In genomic region chr16:51987519-51987918, GRCh38 we compare ENCODE assay signal across 11 cellular contexts.
"Had no signal": no experiment of that assay in that cellular context is flagged by ENCODE, and none has a peak within 500 bp of the region (broad histone marks: within the 10 kb centered on the region; RNA-seq: fewer than 3 reads in every experiment).

No MANE protein-coding gene starts in this region.

- DNase-seq: GM23248, GOT3, H7, H9, HCEC 1CT, HFFc6 had no signal

- H3K9me3 ChIP-seq: HAP-1 had no signal

- ATAC-seq: GM23338, HCT116 had no signal

- H3K27ac ChIP-seq: GM23248 had no signal

- H3K4me2 ChIP-seq: GM23338 had no signal

- H3K4me3 ChIP-seq: GM23248, GM23338, HAP-1 had no signal

- H3K9ac ChIP-seq: GM23248 had no signal

- H2AFZ ChIP-seq: GM23248, GM23338 had no signal

- H3K4me1 ChIP-seq: HAP-1 had no signal

- FAIRE-seq: H1, H54 had no signal

- H3K36me3 ChIP-seq: HAP-1 had no signal
